Comparison of ENCODE assay signal across 8 cellular contexts in the genomic region with DNA sequence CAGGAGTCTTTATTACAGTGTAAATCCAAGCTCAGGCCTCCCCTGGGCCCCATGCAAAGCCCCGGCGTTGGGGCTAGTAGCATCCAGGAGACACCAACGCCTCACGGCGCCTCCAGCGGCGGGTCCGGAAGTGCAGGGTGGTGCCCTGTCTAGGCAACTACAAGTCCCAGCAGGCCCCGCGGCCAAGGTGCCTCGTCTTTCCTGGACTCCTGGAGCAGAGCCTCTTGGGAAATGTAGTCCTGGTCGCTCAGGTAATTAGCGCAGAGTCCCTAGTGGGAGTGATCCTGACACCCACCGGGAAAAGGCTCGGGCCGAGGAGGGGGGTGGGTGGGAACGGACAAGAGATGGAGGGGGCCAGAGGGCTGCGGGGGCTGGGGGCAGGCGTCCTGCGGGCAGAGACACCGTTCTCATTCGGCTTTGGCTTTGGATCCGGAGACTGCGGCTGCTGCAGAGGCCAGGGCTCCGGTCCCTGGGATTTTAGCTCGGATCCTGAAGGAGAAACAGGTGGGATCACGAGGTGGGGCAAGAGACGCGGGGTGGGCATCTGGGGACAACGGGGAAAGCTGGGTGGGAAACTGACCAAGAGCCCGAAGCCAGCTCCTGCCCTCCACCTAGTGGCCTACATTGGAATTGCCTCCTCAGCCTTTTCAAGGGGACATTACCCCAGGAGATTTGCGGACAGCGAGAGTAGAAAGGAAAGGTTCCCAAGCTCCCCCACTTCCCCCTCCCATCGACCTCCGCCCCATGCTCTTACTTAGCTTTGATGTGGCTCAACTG. TPM values are rescaled to one million over a fixed set of nuclear protein-coding genes. Genes with fewer than 3 reads are reported as not detected.
DNase-seq lines count a peak whose midpoint lies in the region; ATAC-seq and TF ChIP-seq lines count a peak whose summit lies in the region.

No MANE protein-coding gene starts in this region.

- peak overlapping the region; percentile 95 for H3K27ac Mint-ChIP-seq in progenitor cell of endocrine pancreas

- TF ChIP-seq CTCF in GM12874 (IDR thresholded peaks at IDR 0.05; ENCODE audit: insufficient read depth, low read depth, low read length): peak; percentile 95
- peak; percentile 67 to 86 (median 74) for TF ChIP-seq CTCF in heart right ventricle (IDR thresholded peaks at IDR 0.05)
- TF ChIP-seq CTCF in progenitor cell of endocrine pancreas (IDR thresholded peaks at IDR 0.05; ENCODE audit: unreplicated experiment): peak; percentile 65

- no peaks in the 10 kb centered on the region for H3K9me3 Mint-ChIP-seq in progenitor cell of endocrine pancreas (ENCODE audit: low read depth)

- peak overlapping the region; percentile 68 for H3K9ac ChIP-seq in adipocyte (ENCODE audit: low read length)

- 0 to 1% methylated on average over 35 of the region's 35 CpGs for WGBS in heart right ventricle, 2 donors

- peak overlapping the region; percentile 81 for H3K4me3 ChIP-seq in adipocyte (ENCODE audit: low read length)
- peak overlapping the region; percentile 59 to 87 (median 72) for H3K4me3 ChIP-seq in heart right ventricle

- DNase-seq in NCI-H1417 treated with DMSO at 0.1 percent for 48 hours (lab: John Stamatoyannopoulos, UW) (peak; percentile 35), SW480 (ENCODE audit: low spot score) (peak; percentile 98), adipocyte (ENCODE audit: low read depth) (peak; percentile 99), heart right ventricle (peak; percentile 98 to 99), progenitor cell of endocrine pancreas (ENCODE audit: low spot score, unreplicated experiment) (peak; percentile 99), ureter (ENCODE audit: low spot score) (peak; percentile 97)

- no peaks in the 10 kb centered on the region for H3K27me3 Mint-ChIP-seq in progenitor cell of endocrine pancreas

- peak overlapping the region in 9 of 10 donors; percentile 76 to 86 (median 81) for H3K27ac ChIP-seq in heart right ventricle

- H3K36me3 ChIP-seq in adipocyte (ENCODE audit: control insufficient read depth, insufficient read depth, low read length, severe bottlenecking) (no peaks in the 10 kb centered on the region), heart right ventricle (peaks cover 0 to 9% (median 0%) of the 10 kb centered on the region in 9 donors)

- peak overlapping the region; percentile 90 for H3K4me3 Mint-ChIP-seq in progenitor cell of endocrine pancreas (ENCODE audit: low read depth)

- H3K4me1 ChIP-seq in adipocyte (ENCODE audit: control insufficient read depth, insufficient read depth, low read length) (peaks cover 4% of the 10 kb centered on the region), heart right ventricle (peaks cover 0 to 5% (median 0%) of the 10 kb centered on the region in 9 donors)

- H3K27me3 ChIP-seq in adipocyte (replicated peaks; ENCODE audit: control insufficient read depth, insufficient read depth, low read length): no peaks in the 10 kb centered on the region
- no peaks in the 10 kb centered on the region for H3K27me3 ChIP-seq in heart right ventricle

- intact Hi-C loops in heart right ventricle (cut with DNase I): loop anchor here in 1 of 10 donors (2.0 kb wide), 1 partner anchor 57 kb away; no protein-coding TSS in a partner anchor

- no peaks in the 10 kb centered on the region for H3K9me3 ChIP-seq in adipocyte (ENCODE audit: control insufficient read depth, low read length)
- no peaks in the 10 kb centered on the region for H3K9me3 ChIP-seq in heart right ventricle

- peak; percentile 91 for ATAC-seq in HG02763 (IDR thresholded peaks at IDR 0.05; ENCODE audit: unreplicated experiment)
- ATAC-seq in heart right ventricle: peak; percentile 97 to 99 (median 98)

- H3K4me1 Mint-ChIP-seq in progenitor cell of endocrine pancreas (ENCODE audit: low read depth): peaks cover 4% of the 10 kb centered on the region

- H3K36me3 Mint-ChIP-seq in progenitor cell of endocrine pancreas (ENCODE audit: insufficient read depth): peaks cover 1% of the 10 kb centered on the region

RNA-seq across cellular contexts. Expression of a gene that starts 11.4 kb away (rescaled TPM):
- total RNA-seq in heart right ventricle (10 to 100 TPM; 15.9 to 33.7 (median 21.8) TPM), progenitor cell of endocrine pancreas (17.9 and 21.6 TPM in 2 replicates), ureter (5.8 TPM)
- 10 to 100 TPM; 11.1 to 13.3 TPM for polyA plus RNA-seq in heart right ventricle

RNA-seq across cellular contexts. Expression of a gene that starts 12.8 kb away (rescaled TPM):
- total RNA-seq in heart right ventricle (1 to 10 TPM in 1 of 10 donors, under 1 TPM in 4, not detected in 5; 0.32 to 3.6 (median 0.57) TPM), progenitor cell of endocrine pancreas (0.62 TPM in 1 of 2 replicates, not detected in the other), ureter (1.4 TPM)
- polyA plus RNA-seq in heart right ventricle: under 1 TPM; 0.51 to 0.68 TPM

RNA-seq across cellular contexts. Expression of a gene that starts 17.7 kb away (rescaled TPM):
- total RNA-seq in heart right ventricle: 10 to 100 TPM in 2 of 10 donors, 1 to 10 TPM in 7, under 1 TPM in 1; 0.39 to 54.5 (median 4.9) TPM
- polyA plus RNA-seq in heart right ventricle: 1 to 10 TPM; 2.1 to 5.5 TPM
- 5.3 and 7.3 TPM in 2 replicates for total RNA-seq in progenitor cell of endocrine pancreas
- total RNA-seq in ureter: 1.5 TPM

RNA-seq across cellular contexts. Expression of a gene that starts 21.8 kb away (rescaled TPM):
- total RNA-seq in heart right ventricle (10 to 100 TPM; 24.9 to 78.6 (median 42.3) TPM), progenitor cell of endocrine pancreas (93.4 and 94.9 TPM in 2 replicates), ureter (90.1 TPM)
- 10 to 100 TPM; 62.3 to 70.0 TPM for polyA plus RNA-seq in heart right ventricle

Comparison
In these comparisons a context has a peak if more than half of its experiments do, and no peak if none do; other contexts are left out.
1. Peak in every context shown above with its lines: DNase-seq, ATAC-seq, H3K4me3 ChIP-seq and H3K27ac ChIP-seq.
2. DNase-seq: peak in every context shown above with its lines; median percentile 99 in adipocyte; 99 in progenitor cell of endocrine pancreas; 98 in heart right ventricle; 98 in SW480; 97 in ureter; 35 in NCI-H1417 treated with DMSO at 0.1 percent for 48 hours.